Comparison of ENCODE assay signal across 29 cellular contexts in genomic region chr14:62301911-62302310, GRCh38.
DNase-seq lines count a peak whose midpoint lies in the region; TF ChIP-seq lines count a peak whose summit lies in the region.
"Had no signal": no experiment of that assay in that cellular context is flagged by ENCODE, and none has a peak within 500 bp of the region (broad histone marks: within the 10 kb centered on the region; RNA-seq: fewer than 3 reads in every experiment).

No MANE protein-coding gene starts in this region.

- H3K4me2 ChIP-seq in mesendoderm (ENCODE audit: low read length), result no peak overlapping the region
- H3K4me2 ChIP-seq: KMS-11 had no signal

- no peak overlapping the region for H2BK5ac ChIP-seq in mesendoderm (ENCODE audit: low read length)

- H3K27ac ChIP-seq in mesendoderm (ENCODE audit: low read depth, low read length) (no peak overlapping the region), adrenal gland (no peak overlapping the region), ascending aorta (no peak overlapping the region)
- H3K27ac ChIP-seq: KMS-11, tibial artery, WERI-Rb-1 had no signal

- H2BK120ac ChIP-seq in mesendoderm (ENCODE audit: low read depth, low read length), result no peak overlapping the region

- no peaks in the 10 kb centered on the region for H3K4me1 ChIP-seq in mesendoderm (ENCODE audit: control insufficient read depth, low read depth, low read length)
- H3K4me1 ChIP-seq in adrenal gland (replicated peaks in 1 of 2), result no peaks in the 10 kb centered on the region
- no peaks in the 10 kb centered on the region for H3K4me1 ChIP-seq in ascending aorta
- H3K4me1 ChIP-seq: HAP-1, tibial artery had no signal

- H3K79me1 ChIP-seq in mesendoderm (ENCODE audit: low read length), result no peaks in the 10 kb centered on the region

- H3K79me2 ChIP-seq in mesendoderm (ENCODE audit: control insufficient read depth, insufficient read depth, low read length), result no peaks in the 10 kb centered on the region

- no peak overlapping the region for H3K9ac ChIP-seq in mesendoderm (ENCODE audit: low read length)
- H3K9ac ChIP-seq: KMS-11 had no signal

- H3K56ac ChIP-seq in mesendoderm (ENCODE audit: low read length), result no peak overlapping the region

- WGBS in mesendoderm (ENCODE audit: extremely low coverage, insufficient coverage, low lambda C conversion rate), result no CpG with 5 or more reads among the region's 1 CpG
- WGBS in adrenal gland, 4 donors, result 53 to 68% (median 66%) methylated on average over 1 of the region's 1 CpG

- DNase-seq in ELR (ENCODE audit: low read depth) (peak; percentile 3), MG63 (peak; percentile 32), epithelial cell of esophagus (ENCODE audit: low read depth) (peak; percentile 35), mesendoderm (no peak), UCSD-AML1 (lab: John Stamatoyannopoulos, UW; ENCODE audit: unreplicated experiment) (no peak), adrenal gland (no peak), HuH-7.5 (ENCODE audit: low spot score) (no peak), ascending aorta (ENCODE audit: low spot score in 2 of 2) (no peak)
- DNase-seq: activated CD4-positive, alpha-beta T cell treated with anti-CD3 and anti-CD28 coated beads for 48 hours; activated CD8-positive, alpha-beta memory T cell treated with anti-CD3 and anti-CD28 coated beads, Interleukin-2, amount 10 ng/mL, durations not matched to agents 7 days and 5 days; activated naive CD4-positive, alpha-beta T cell; activated T-cell treated with anti-CD3 and anti-CD28 coated beads, Interleukin-2, amount 50 U/mL, for 48 hours; amygdala; CD4-positive, alpha-beta T cell; central memory CD4-positive, alpha-beta T cell; dermis blood vessel endothelial cell; DMS 273 treated with DMSO at 0.1 percent for 48 hours; GF-D8; head of caudate nucleus; kidney; natural killer cell; NCI-H510A; Right ventricle myocardium superior; SW 1271; T-helper 9 cell; tibial artery; WERI-Rb-1 had no signal

- TF ChIP-seq POLR2A in adrenal gland (IDR thresholded peaks at IDR 0.05), result no peak

- TF ChIP-seq CTCF in epithelial cell of esophagus (IDR thresholded peaks at IDR 0.05; ENCODE audit: insufficient read depth, low read depth, low read length, missing control alignments), result no peak
- no peak for TF ChIP-seq CTCF in adrenal gland (IDR thresholded peaks at IDR 0.05)
- no peak for TF ChIP-seq CTCF in ascending aorta (IDR thresholded peaks at IDR 0.05)

- no peaks in the 10 kb centered on the region for H3K36me3 ChIP-seq in MG63
- H3K36me3 ChIP-seq in mesendoderm (ENCODE audit: control insufficient read depth, insufficient read depth, low read length), result no peaks in the 10 kb centered on the region
- H3K36me3 ChIP-seq in adrenal gland (replicated peaks in 1 of 2), result no peaks in the 10 kb centered on the region
- H3K36me3 ChIP-seq in ascending aorta, result no peaks in the 10 kb centered on the region
- H3K36me3 ChIP-seq: HAP-1, tibial artery, WERI-Rb-1 had no signal

- no peak overlapping the region for H2BK15ac ChIP-seq in mesendoderm (replicated peaks; ENCODE audit: low read depth)

- no peaks in the 10 kb centered on the region for H3K9me3 ChIP-seq in MG63
- no peaks in the 10 kb centered on the region for H3K9me3 ChIP-seq in adrenal gland (replicated peaks in 1 of 3)
- H3K9me3 ChIP-seq in ascending aorta, result no peaks in the 10 kb centered on the region
- H3K9me3 ChIP-seq: HAP-1, tibial artery had no signal

- intact Hi-C loops in adrenal gland (cut with DNase I) (no loop called here), ascending aorta (cut with DNase I) (no loop called here)

- no peak overlapping the region for H2AK5ac ChIP-seq in mesendoderm (ENCODE audit: low read length)

- no peak overlapping the region for H3K23ac ChIP-seq in mesendoderm (ENCODE audit: low read length)

- H3K27me3 ChIP-seq in MG63 (no peaks in the 10 kb centered on the region), mesendoderm (ENCODE audit: insufficient read depth, low read length, poor library complexity) (no peaks in the 10 kb centered on the region), adrenal gland (no peaks in the 10 kb centered on the region), ascending aorta (no peaks in the 10 kb centered on the region)
- H3K27me3 ChIP-seq: tibial artery had no signal

- no peak overlapping the region for H3K18ac ChIP-seq in mesendoderm (ENCODE audit: low read length)

- H3K4me3 ChIP-seq in MG63 (no peak overlapping the region), epithelial cell of esophagus (ENCODE audit: low read length) (no peak overlapping the region), mesendoderm (ENCODE audit: low read length) (no peak overlapping the region), adrenal gland (no peak overlapping the region), ascending aorta (no peak overlapping the region)
- H3K4me3 ChIP-seq: HAP-1, tibial artery had no signal

- no peak overlapping the region for H4K5ac ChIP-seq in mesendoderm (ENCODE audit: low read length)

- H4K8ac ChIP-seq in mesendoderm (ENCODE audit: low read depth, low read length), result peak overlapping the region; percentile 65

- no peak overlapping the region for H3K4ac ChIP-seq in mesendoderm (ENCODE audit: low read depth, low read length)

Comparison
In these comparisons a context has a peak if more than half of its experiments do, and no peak if none do; other contexts are left out.
1. DNase-seq: peak in ELR (single experiment), MG63 (single experiment) and epithelial cell of esophagus (single experiment); none in mesendoderm (single experiment), UCSD-AML1 (single experiment), adrenal gland (0 of 7), HuH-7.5 (single experiment) and ascending aorta (0 of 2).